Comparison of ENCODE assay signal across 38 cellular contexts in the genomic region with DNA sequence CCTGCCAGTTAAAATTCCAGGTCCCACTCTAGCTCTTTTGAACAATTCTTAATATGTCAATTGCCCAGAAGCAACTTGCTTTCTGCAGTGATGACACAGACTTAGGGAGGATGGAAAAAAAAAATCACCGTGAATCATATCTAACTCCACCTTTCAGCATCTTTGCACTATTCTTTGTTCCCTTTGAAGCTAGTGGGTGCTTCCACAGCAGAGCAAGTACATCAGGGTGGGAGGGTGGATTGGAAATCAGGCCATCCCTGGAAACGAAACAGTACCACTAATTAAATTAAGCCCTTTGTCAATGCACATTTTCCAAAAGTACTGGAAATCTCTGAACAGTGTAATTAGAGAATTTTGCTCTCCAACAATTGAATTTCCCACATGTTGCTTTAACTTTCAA.
"Had no signal": no experiment of that assay in that cellular context is flagged by ENCODE, and none has a peak within 500 bp of the region (broad histone marks: within the 10 kb centered on the region; RNA-seq: fewer than 3 reads in every experiment).

No MANE protein-coding gene starts in this region.

- H3K4me1 Mint-ChIP-seq: activated naive CD4-positive, alpha-beta T cell treated with anti-CD3 and anti-CD28 coated beads, Interleukin-2, amount 10 ng/mL, durations not matched to agents 7 days and 5 days; activated naive CD4-positive, alpha-beta T cell treated with anti-CD3 and anti-CD28 coated beads, Interleukin-2, amount 50 U/mL, for 24 hours; activated naive CD8-positive, alpha-beta T cell treated with anti-CD3 and anti-CD28 coated beads for 36 hours; activated naive CD8-positive, alpha-beta T cell treated with anti-CD3 and anti-CD28 coated beads, Interleukin-2, amount 10 ng/mL, durations not matched to agents 7 days and 5 days; activated naive CD8-positive, alpha-beta T cell treated with anti-CD3 and anti-CD28 coated beads, Interleukin-2, amount 50 U/mL, for 24 hours; activated T-helper 17 cell treated with anti-CD3 and anti-CD28 coated beads, Interleukin-2, amount 50 U/mL, for 72 hours; central memory CD8-positive, alpha-beta T cell had no signal

- FAIRE-seq: astrocyte, bronchial epithelial cell had no signal

- H3K36me3 ChIP-seq: adrenal gland, ascending aorta, brain microvascular endothelial cell, breast epithelium, cardiac muscle cell had no signal

- H3K27me3 ChIP-seq: adrenal gland, ascending aorta, body of pancreas, brain microvascular endothelial cell, breast epithelium, cardiac muscle cell had no signal

- ATAC-seq: activated naive CD4-positive, alpha-beta T cell treated with anti-CD3 and anti-CD28 coated beads, Interleukin-2, amount 50 U/mL, for 72 hours; activated naive CD8-positive, alpha-beta T cell treated with anti-CD3 and anti-CD28 coated beads, Interleukin-2, amount 50 U/mL, for 24 hours; activated T-cell treated with anti-CD3 and anti-CD28 coated beads, Interleukin-2, amount 50 U/mL, for 4 hours; activated T-cell treated with anti-CD3 and anti-CD28 coated beads, Interleukin-2, amount 50 U/mL, for 72 hours; activated T-helper 17 cell treated with anti-CD3 and anti-CD28 coated beads, Interleukin-2, amount 50 U/mL, for 72 hours; body of pancreas had no signal

- H3K27me3 Mint-ChIP-seq: activated naive CD4-positive, alpha-beta T cell treated with anti-CD3 and anti-CD28 coated beads, Interleukin-2, amount 10 ng/mL, durations not matched to agents 7 days and 5 days; activated naive CD4-positive, alpha-beta T cell treated with anti-CD3 and anti-CD28 coated beads, Interleukin-2, amount 50 U/mL, for 24 hours; activated naive CD8-positive, alpha-beta T cell; activated naive CD8-positive, alpha-beta T cell treated with anti-CD3 and anti-CD28 coated beads for 36 hours; activated naive CD8-positive, alpha-beta T cell treated with anti-CD3 and anti-CD28 coated beads, Interleukin-2, amount 10 ng/mL, durations not matched to agents 7 days and 5 days; activated naive CD8-positive, alpha-beta T cell treated with anti-CD3 and anti-CD28 coated beads, Interleukin-2, amount 50 U/mL, for 24 hours; activated T-cell treated with anti-CD3 and anti-CD28 coated beads, Interleukin-2, amount 50 U/mL, for 24 hours; activated T-helper 17 cell treated with anti-CD3 and anti-CD28 coated beads, Interleukin-2, amount 50 U/mL, for 72 hours; central memory CD8-positive, alpha-beta T cell had no signal

- H3K9me3 Mint-ChIP-seq: activated naive CD4-positive, alpha-beta T cell treated with anti-CD3 and anti-CD28 coated beads, Interleukin-2, amount 50 U/mL, for 24 hours; activated naive CD8-positive, alpha-beta T cell treated with anti-CD3 and anti-CD28 coated beads for 36 hours; activated T-cell treated with anti-CD3 and anti-CD28 coated beads, Interleukin-2, amount 50 U/mL, for 24 hours; activated T-helper 1 cell treated with anti-CD3 and anti-CD28 coated beads, Interleukin-12 subunit alpha, Interleukin-12 subunit beta, Interleukin-2, Interleukin-4 antibody, amounts not matched to agents 30 ng/mL and 10 ng/mL and 1 ng/mL, durations not matched to agents 14 hours and 24 hours and 36 hours; activated T-helper 2 cell treated with anti-CD3 and anti-CD28 coated beads, Interferon-gamma antibody, Interleukin-2, Interleukin-4, amounts not matched to agents 10 μg/mL and 5 μg/mL and 100 μg/mL, durations not matched to agents 14 hours and 24 hours and 36 hours had no signal

- H3K27ac Mint-ChIP-seq: activated naive CD4-positive, alpha-beta T cell treated with anti-CD3 and anti-CD28 coated beads for 36 hours; activated naive CD4-positive, alpha-beta T cell treated with anti-CD3 and anti-CD28 coated beads, Interleukin-2, amount 10 ng/mL, durations not matched to agents 7 days and 5 days; activated naive CD4-positive, alpha-beta T cell treated with anti-CD3 and anti-CD28 coated beads, Interleukin-2, amount 50 U/mL, for 24 hours; activated naive CD8-positive, alpha-beta T cell; activated naive CD8-positive, alpha-beta T cell treated with anti-CD3 and anti-CD28 coated beads for 36 hours; activated naive CD8-positive, alpha-beta T cell treated with anti-CD3 and anti-CD28 coated beads, Interleukin-2, amount 10 ng/mL, durations not matched to agents 7 days and 5 days; activated naive CD8-positive, alpha-beta T cell treated with anti-CD3 and anti-CD28 coated beads, Interleukin-2, amount 50 U/mL, for 24 hours; activated T-cell treated with anti-CD3 and anti-CD28 coated beads, Interleukin-2, amount 50 U/mL, for 24 hours; activated T-cell treated with anti-CD3 and anti-CD28 coated beads, Interleukin-2, amount 50 U/mL, for 72 hours; activated T-helper 1 cell treated with anti-CD3 and anti-CD28 coated beads, Interleukin-12 subunit alpha, Interleukin-12 subunit beta, Interleukin-2, Interleukin-4 antibody, amounts not matched to agents 30 ng/mL and 10 ng/mL and 1 ng/mL, durations not matched to agents 14 hours and 24 hours and 36 hours; activated T-helper 17 cell treated with anti-CD3 and anti-CD28 coated beads, Interleukin-2, amount 50 U/mL, for 72 hours; activated T-helper 2 cell treated with anti-CD3 and anti-CD28 coated beads, Interferon-gamma antibody, Interleukin-2, Interleukin-4, amounts not matched to agents 10 μg/mL and 5 μg/mL and 100 μg/mL, durations not matched to agents 14 hours and 24 hours and 36 hours had no signal

- DNase-seq: activated effector memory CD4-positive, alpha-beta T cell treated with anti-CD3 and anti-CD28 coated beads, Interleukin-2, amount 50 U/mL, for 16 hours; activated effector memory CD4-positive, alpha-beta T cell treated with Interleukin-2 at 50 U/mL for 16 hours; activated gamma-delta T cell; activated gamma-delta T cell treated with Interleukin-2 at 50 U/mL for 16 hours; activated naive CD4-positive, alpha-beta T cell; activated naive CD4-positive, alpha-beta T cell treated with anti-CD3 and anti-CD28 coated beads for 36 hours; activated naive CD4-positive, alpha-beta T cell treated with anti-CD3 and anti-CD28 coated beads, Interleukin-2, amount 10 ng/mL, durations not matched to agents 7 days and 5 days; activated naive CD4-positive, alpha-beta T cell treated with anti-CD3 and anti-CD28 coated beads, Interleukin-2, amount 50 U/mL, for 16 hours; activated naive CD8-positive, alpha-beta T cell treated with anti-CD3 and anti-CD28 coated beads for 36 hours; activated naive CD8-positive, alpha-beta T cell treated with anti-CD3 and anti-CD28 coated beads, Interleukin-2, amount 10 ng/mL, durations not matched to agents 7 days and 5 days; activated naive CD8-positive, alpha-beta T cell treated with anti-CD3 and anti-CD28 coated beads, Interleukin-2, amount 50 U/mL, for 24 hours; activated T-cell treated with anti-CD3 and anti-CD28 coated beads, Interleukin-2, amount 50 U/mL, for 1 hour; activated T-cell treated with anti-CD3 and anti-CD28 coated beads, Interleukin-2, amount 50 U/mL, for 24 hours; activated T-cell treated with anti-CD3 and anti-CD28 coated beads, Interleukin-2, amount 50 U/mL, for 4 hours; activated T-cell treated with anti-CD3 and anti-CD28 coated beads, Interleukin-2, amount 50 U/mL, for 48 hours; activated T-cell treated with anti-CD3 and anti-CD28 coated beads, Interleukin-2, amount 50 U/mL, for 72 hours; adrenal gland; amniotic stem cell; amygdala; anterior cingulate cortex; aorta; body of pancreas; brain microvascular endothelial cell; central memory CD4-positive, alpha-beta T cell; cerebellar nuclear complex had no signal

- H3K4me3 Mint-ChIP-seq: activated naive CD4-positive, alpha-beta T cell treated with anti-CD3 and anti-CD28 coated beads for 36 hours; activated naive CD4-positive, alpha-beta T cell treated with anti-CD3 and anti-CD28 coated beads, Interleukin-2, amount 10 ng/mL, durations not matched to agents 7 days and 5 days; activated naive CD4-positive, alpha-beta T cell treated with anti-CD3 and anti-CD28 coated beads, Interleukin-2, amount 50 U/mL, for 24 hours; activated naive CD8-positive, alpha-beta T cell; activated naive CD8-positive, alpha-beta T cell treated with anti-CD3 and anti-CD28 coated beads for 36 hours; activated naive CD8-positive, alpha-beta T cell treated with anti-CD3 and anti-CD28 coated beads, Interleukin-2, amount 10 ng/mL, durations not matched to agents 7 days and 5 days; activated naive CD8-positive, alpha-beta T cell treated with anti-CD3 and anti-CD28 coated beads, Interleukin-2, amount 50 U/mL, for 24 hours; activated T-cell treated with anti-CD3 and anti-CD28 coated beads, Interleukin-2, amount 50 U/mL, for 24 hours; activated T-cell treated with anti-CD3 and anti-CD28 coated beads, Interleukin-2, amount 50 U/mL, for 4 hours; activated T-cell treated with anti-CD3 and anti-CD28 coated beads, Interleukin-2, amount 50 U/mL, for 72 hours; activated T-helper 1 cell treated with anti-CD3 and anti-CD28 coated beads, Interleukin-12 subunit alpha, Interleukin-12 subunit beta, Interleukin-2, Interleukin-4 antibody, amounts not matched to agents 30 ng/mL and 10 ng/mL and 1 ng/mL, durations not matched to agents 14 hours and 24 hours and 36 hours; activated T-helper 17 cell treated with anti-CD3 and anti-CD28 coated beads, Interleukin-2, amount 50 U/mL, for 72 hours; brain; central memory CD8-positive, alpha-beta T cell had no signal

- H3K27ac ChIP-seq: adrenal gland, ascending aorta, body of pancreas, brain microvascular endothelial cell, breast epithelium, cardiac muscle cell had no signal

- H3K4me3 ChIP-seq: adrenal gland, ascending aorta, body of pancreas, breast epithelium, cardiac muscle cell had no signal

- H3K4me1 ChIP-seq: adrenal gland, ascending aorta, body of pancreas, breast epithelium had no signal

- H3K36me3 Mint-ChIP-seq: activated naive CD4-positive, alpha-beta T cell treated with anti-CD3 and anti-CD28 coated beads, Interleukin-2, amount 10 ng/mL, durations not matched to agents 7 days and 5 days; activated naive CD4-positive, alpha-beta T cell treated with anti-CD3 and anti-CD28 coated beads, Interleukin-2, amount 50 U/mL, for 24 hours; activated naive CD4-positive, alpha-beta T cell treated with anti-CD3 and anti-CD28 coated beads, Interleukin-2, amount 50 U/mL, for 72 hours; activated naive CD8-positive, alpha-beta T cell; activated naive CD8-positive, alpha-beta T cell treated with anti-CD3 and anti-CD28 coated beads for 36 hours; activated naive CD8-positive, alpha-beta T cell treated with anti-CD3 and anti-CD28 coated beads, Interleukin-2, amount 10 ng/mL, durations not matched to agents 7 days and 5 days; brain had no signal
